Comparison of ENCODE assay signal across 8 cellular contexts in the genomic region with DNA sequence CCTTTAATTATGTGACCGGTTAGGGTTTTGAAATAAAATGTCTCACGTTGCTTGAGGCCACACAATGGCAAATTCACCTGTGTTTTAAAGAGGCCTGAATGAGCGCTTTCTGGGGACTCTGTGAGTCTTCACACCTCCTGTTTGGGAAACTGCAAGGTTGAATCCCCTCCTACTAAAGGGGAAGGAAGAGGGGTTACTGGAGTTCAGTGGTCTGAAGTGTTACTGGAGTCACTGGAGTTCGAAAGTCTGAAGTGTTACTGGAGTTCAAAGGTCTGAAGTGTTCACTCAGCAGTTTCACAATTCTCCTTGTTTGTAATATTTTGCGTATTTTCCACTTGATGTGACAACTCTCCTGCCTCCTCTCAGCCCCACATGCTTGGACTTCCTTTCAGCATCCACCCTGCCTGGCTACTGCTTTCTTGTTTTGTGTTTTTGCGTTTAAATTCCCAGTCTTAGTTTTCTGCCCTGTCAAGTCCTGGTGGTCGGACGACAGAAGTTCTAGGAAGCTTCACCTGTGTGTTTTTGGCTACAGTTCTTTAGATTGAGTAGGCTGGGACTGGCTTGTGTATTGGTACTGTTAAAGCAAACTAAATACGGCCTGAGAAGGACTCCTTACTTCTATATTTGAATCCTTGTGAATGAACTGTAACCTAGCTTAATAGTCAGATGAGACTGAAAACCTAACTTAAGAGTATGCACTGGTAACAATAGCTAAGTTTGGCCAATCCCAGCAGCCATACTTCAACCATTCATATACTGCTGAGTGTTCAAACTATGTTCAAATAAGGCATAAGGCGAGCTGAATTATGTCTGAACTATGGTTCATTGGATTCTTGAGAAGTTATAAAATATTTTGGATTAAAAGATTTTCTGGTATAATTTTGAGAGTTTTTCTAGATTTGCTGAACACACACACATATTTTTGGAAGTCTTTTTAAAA. TPM values are rescaled to one million over a fixed set of nuclear protein-coding genes. Genes with fewer than 3 reads are reported as not detected.
DNase-seq lines count a peak whose midpoint lies in the region; ATAC-seq and TF ChIP-seq lines count a peak whose summit lies in the region.

No MANE protein-coding gene starts in this region.

- peak overlapping the region; percentile 90 for H3K4me3 ChIP-seq in HUES6 (ENCODE audit: low read depth, low read length)

- no peak for DNase-seq in T-helper 17 cell
- no peak for DNase-seq in glutamatergic neuron
- DNase-seq in sciatic nerve (ENCODE audit: low spot score) = no peak
- no peak for DNase-seq in GM03348 (ENCODE audit: low spot score)
- DNase-seq in anterior cingulate cortex (lab: John Stamatoyannopoulos, UW) = no peak
- DNase-seq in stimulated activated naive CD4-positive, alpha-beta T cell (lab: John Stamatoyannopoulos, UW) = no peak

- peaks cover 52% of the 10 kb centered on the region for H3K27me3 Mint-ChIP-seq in T-helper 17 cell
- peaks cover 10% of the 10 kb centered on the region for H3K27me3 Mint-ChIP-seq in glutamatergic neuron (ENCODE audit: unreplicated experiment)

- TF ChIP-seq CTCF in glutamatergic neuron (IDR thresholded peaks at IDR 0.05; ENCODE audit: partially characterized antibody, unreplicated experiment) = no peak

- H3K36me3 Mint-ChIP-seq in T-helper 17 cell (ENCODE audit: low read depth) (peaks cover 4% of the 10 kb centered on the region), glutamatergic neuron (ENCODE audit: unreplicated experiment) (no peaks in the 10 kb centered on the region)

- no peak for ATAC-seq in T-helper 17 cell
- peak; percentile 76 for ATAC-seq in sciatic nerve
- ATAC-seq in HG03045 (IDR thresholded peaks at IDR 0.05; ENCODE audit: unreplicated experiment) = no peak

- H3K9me3 ChIP-seq in HUES6 (ENCODE audit: control insufficient read depth, insufficient read depth, low read depth, low read length) (no peaks in the 10 kb centered on the region), T-helper 17 cell (ENCODE audit: control insufficient read depth, low read length, poor library complexity, severe bottlenecking) (no peaks in the 10 kb centered on the region)

- H3K27me3 ChIP-seq in HUES6 (ENCODE audit: control insufficient read depth, insufficient read depth, low read length) = peaks cover 28% of the 10 kb centered on the region

- peaks cover 8% of the 10 kb centered on the region for H3K4me1 Mint-ChIP-seq in T-helper 17 cell
- H3K4me1 Mint-ChIP-seq in glutamatergic neuron (ENCODE audit: low read depth, unreplicated experiment) = peaks cover 9% of the 10 kb centered on the region

- peaks cover 31% of the 10 kb centered on the region for H3K4me1 ChIP-seq in HUES6 (ENCODE audit: control insufficient read depth, insufficient read depth, low read length)

- H3K36me3 ChIP-seq in HUES6 (ENCODE audit: control insufficient read depth, insufficient read depth, low read length) = no peaks in the 10 kb centered on the region

- intact Hi-C loops in sciatic nerve (cut with DNase I) = no loop called here

- no peak overlapping the region for H3K27ac Mint-ChIP-seq in T-helper 17 cell
- peak overlapping the region; percentile 99 for H3K27ac Mint-ChIP-seq in glutamatergic neuron (ENCODE audit: unreplicated experiment)

- no peak overlapping the region for H3K9ac ChIP-seq in HUES6 (ENCODE audit: low read length)

- no peak overlapping the region for H3K27ac ChIP-seq in HUES6 (ENCODE audit: low read depth, low read length)

- peaks cover 10% of the 10 kb centered on the region for H3K9me3 Mint-ChIP-seq in glutamatergic neuron (ENCODE audit: unreplicated experiment)

- peak overlapping the region; percentile 52 for H3K4me3 Mint-ChIP-seq in T-helper 17 cell
- peak overlapping the region; percentile 86 for H3K4me3 Mint-ChIP-seq in glutamatergic neuron (ENCODE audit: unreplicated experiment)

RNA-seq across cellular contexts. Expression of a gene that starts 2.0 kb away (rescaled TPM):
- total RNA-seq in T-helper 17 cell (under 1 TPM in 1 of 2 donors, not detected in 1; 0.15 TPM), glutamatergic neuron (ENCODE audit: unreplicated experiment) (10.0 TPM), sciatic nerve (9.3 TPM)

RNA-seq across cellular contexts. Expression of a gene that starts 11.5 kb away (rescaled TPM):
- total RNA-seq in T-helper 17 cell = not detected
- 3.3 TPM for total RNA-seq in glutamatergic neuron (ENCODE audit: unreplicated experiment)
- total RNA-seq in sciatic nerve = not detected
